9 cellular contexts compared by ENCODE assay signal in the genomic region with DNA sequence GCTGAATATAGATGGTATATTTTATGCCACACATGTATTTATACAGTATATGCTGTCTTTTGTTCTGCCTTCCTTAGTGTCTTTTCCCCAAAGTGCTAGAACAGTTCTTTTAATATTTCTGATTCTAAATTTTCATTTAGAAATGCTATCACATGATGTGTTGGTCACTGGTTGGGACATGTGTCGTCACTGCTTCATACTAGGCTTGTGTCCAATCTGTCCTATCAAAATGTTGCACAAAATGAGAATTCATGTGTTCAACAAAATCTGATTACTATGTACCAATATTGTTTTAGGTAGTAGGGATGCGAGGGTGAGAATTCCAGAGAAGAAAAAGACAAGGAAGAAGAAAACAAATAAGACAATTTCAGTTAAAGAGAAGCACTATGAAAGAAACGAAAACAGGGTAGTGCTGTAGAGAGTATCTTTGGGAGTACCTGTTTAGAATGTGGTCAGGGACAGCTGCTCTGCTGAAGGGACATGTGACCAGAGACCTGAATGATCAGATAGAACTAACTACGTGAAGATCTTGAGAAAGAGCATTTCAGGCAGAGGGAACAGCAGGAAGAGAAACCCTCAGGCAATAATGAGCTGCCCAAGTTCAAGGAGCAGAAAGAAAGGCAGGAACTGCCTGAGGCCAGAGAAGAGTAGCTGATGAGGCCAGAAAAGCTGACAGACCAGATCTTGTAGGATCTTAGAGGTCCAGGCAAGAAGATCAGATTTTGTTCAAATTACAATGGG. TPM values are rescaled to one million over a fixed set of nuclear protein-coding genes. Genes with fewer than 3 reads are reported as not detected.
DNase-seq lines count a peak whose midpoint lies in the region; ATAC-seq and TF ChIP-seq lines count a peak whose summit lies in the region.
"Had no signal": no experiment of that assay in that cellular context is flagged by ENCODE, and none has a peak within 500 bp of the region (broad histone marks: within the 10 kb centered on the region; RNA-seq: fewer than 3 reads in every experiment).

No MANE protein-coding gene starts in this region.

- H3K9me3 ChIP-seq in OCI-LY7 (ENCODE audit: low read length), result peaks cover 8% of the 10 kb centered on the region; the same call in 1 of the 2 replicates
- no peaks in the 10 kb centered on the region for H3K9me3 ChIP-seq in uterus

- H3K36me3 Mint-ChIP-seq in naive B cell, result peaks cover 16 to 24% of the 10 kb centered on the region in 2 donors
- no peaks in the 10 kb centered on the region for H3K36me3 Mint-ChIP-seq in mesothelial cell of epicardium

- no peaks in the 10 kb centered on the region for H4K20me1 ChIP-seq in OCI-LY7 (ENCODE audit: insufficient read depth, low read length)

- H3K36me3 ChIP-seq in OCI-LY7 (ENCODE audit: insufficient read depth, low read length) (peaks cover 25% of the 10 kb centered on the region), uterus (no peaks in the 10 kb centered on the region)

- POLR2A ChIA-PET in OCI-LY7 (lab: Charles Lee), result interaction anchor here (0.6 to 3.0 kb wide), 10 partner anchors 9 to 107 kb away, joined by 3 to 9 read pairs (median 4); a partner anchor contains a TSS

- H3K27ac ChIP-seq in OCI-LY7 (ENCODE audit: low read depth, low read length, poor library complexity, severe bottlenecking), result peak overlapping the region; percentile 96
- H3K27ac ChIP-seq in uterus, result no peak overlapping the region

- H3K27me3 ChIP-seq in uterus, result no peaks in the 10 kb centered on the region

- H3K27ac Mint-ChIP-seq in naive B cell (peak overlapping the region; percentile 91 to 98 (median 97)), mesothelial cell of epicardium (no peak overlapping the region)

- CTCF ChIA-PET in OCI-LY7 (lab: Charles Lee; ENCODE audit: unreplicated experiment), result no interaction called here

- H3K4me1 Mint-ChIP-seq in naive B cell (peaks cover 44 to 66% (median 59%) of the 10 kb centered on the region in 3 donors), mesothelial cell of epicardium (peaks cover 9% of the 10 kb centered on the region)

- H3K79me2 ChIP-seq in OCI-LY7 (ENCODE audit: insufficient read depth, low read depth, low read length), result peaks cover 22% of the 10 kb centered on the region

- TF ChIP-seq POLR2A in uterus (IDR thresholded peaks at IDR 0.05), result no peak

- peaks cover 46% of the 10 kb centered on the region for H3K4me1 ChIP-seq in OCI-LY7 (ENCODE audit: insufficient read depth, low read length, poor library complexity, severe bottlenecking)
- no peaks in the 10 kb centered on the region for H3K4me1 ChIP-seq in uterus

- BruUV-seq in OCI-LY7 (replicated peaks; lab: Mats Ljungman, UMichigan), result no TSS peak

- peaks cover 0 to 14% (median 0%) of the 10 kb centered on the region in 7 donors for H3K9me3 Mint-ChIP-seq in naive B cell
- peaks cover 9% of the 10 kb centered on the region for H3K9me3 Mint-ChIP-seq in mesothelial cell of epicardium

- no peaks in the 10 kb centered on the region for H3K9me2 ChIP-seq in OCI-LY7 (ENCODE audit: insufficient read depth, low read length)

- H3K4me3 ChIP-seq in OCI-LY7 (ENCODE audit: low read depth, low read length, poor library complexity, severe bottlenecking) (peak overlapping the region; percentile 74), uterus (no peak overlapping the region)

- H3K4me2 ChIP-seq in OCI-LY7 (ENCODE audit: low read length), result peak overlapping the region; percentile 88

- TF ChIP-seq CTCF in OCI-LY7 (conservative IDR thresholded peaks at IDR 0.05; ENCODE audit: low read length) (no peak), uterus (IDR thresholded peaks at IDR 0.05) (no peak), mesothelial cell of epicardium (IDR thresholded peaks at IDR 0.05; ENCODE audit: unreplicated experiment) (no peak)

- intact Hi-C loops in OCI-LY7 (cut with micrococcal nuclease; ENCODE audit: unreplicated experiment) (loop anchor here (2.0 to 5.0 kb wide), 2 partner anchors 315 to 454 kb away; a partner anchor contains a TSS), uterus (cut with DNase I; ENCODE audit: low total_unique reads) (no loop called here)

- H2AFZ ChIP-seq in OCI-LY7 (ENCODE audit: low read length), result peak overlapping the region; percentile 85

- DNase-seq in OCI-LY7 (ENCODE audit: low spot score) (peak; percentile 50), naive B cell (peak; percentile 42), NCI-H1694 treated with DMSO at 0.1 percent for 48 hours (lab: John Stamatoyannopoulos, UW) (no peak), uterus (no peak), mesothelial cell of epicardium (ENCODE audit: low spot score in 2 of 2, unreplicated experiment in 2 of 2) (no peak), ecto neural progenitor cell (ENCODE audit: low spot score) (no peak)
- DNase-seq: activated CD8-positive, alpha-beta memory T cell treated with anti-CD3 and anti-CD28 coated beads for 24 hours had no signal

- H3K4me3 Mint-ChIP-seq in naive B cell (peak overlapping the region; percentile 91 to 98 (median 96)), mesothelial cell of epicardium (no peak overlapping the region)

- ATAC-seq in GM19025 (IDR thresholded peaks at IDR 0.05; ENCODE audit: low read depth, unreplicated experiment) (peak; percentile 36), HG02852 (IDR thresholded peaks at IDR 0.05; ENCODE audit: unreplicated experiment) (peak; percentile 44), naive B cell (ENCODE audit: low read depth in 2 of 2) (peak; percentile 23 to 27)

- H3K27me3 Mint-ChIP-seq in naive B cell (no peaks in the 10 kb centered on the region), mesothelial cell of epicardium (ENCODE audit: low read depth) (peaks cover 3% of the 10 kb centered on the region)

RNA-seq across cellular contexts. Expression of a gene that starts 1.4 kb away (rescaled TPM):
- 3.2 and 5.5 TPM in 2 replicates for total RNA-seq in OCI-LY7 (2014; rRNA removed; shearing (Covaris generic))
- 10.4 and 14.2 TPM in 2 replicates for total RNA-seq in OCI-LY7 (2022)
- polyA plus RNA-seq in naive B cell (ENCODE audit: low read depth in 6 of 6), result 10 to 100 TPM; 44.0 to 70.6 (median 53.4) TPM
- total RNA-seq in uterus, result 10 to 100 TPM in 1 of 4 donors, 1 to 10 TPM in 1, under 1 TPM in 2; 0.28 to 22.9 (median 4.5) TPM
- not detected in 3 replicates for total RNA-seq in mesothelial cell of epicardium

RNA-seq across cellular contexts. Expression of a gene that starts 14.0 kb away (rescaled TPM):
- total RNA-seq in OCI-LY7 (2014; rRNA removed; shearing (Covaris generic)), result 44.0 and 45.5 TPM in 2 replicates
- 72.1 and 74.6 TPM in 2 replicates for total RNA-seq in OCI-LY7 (2022)
- 10 to 100 TPM; 34.4 to 54.2 (median 46.2) TPM for polyA plus RNA-seq in naive B cell (ENCODE audit: low read depth in 6 of 6)
- total RNA-seq in uterus, result 10 to 100 TPM; 11.8 to 48.5 (median 43.5) TPM
- 50.0 to 51.5 TPM (median 50.2 TPM) in 3 replicates for total RNA-seq in mesothelial cell of epicardium

Comparison
In these comparisons a context has a peak if more than half of its experiments do, and no peak if none do; other contexts are left out.
1. DNase-seq: peak in OCI-LY7 (single experiment) and naive B cell (single experiment); none in NCI-H1694 treated with DMSO at 0.1 percent for 48 hours (single experiment), uterus (0 of 2), mesothelial cell of epicardium (0 of 2) and ecto neural progenitor cell (single experiment).
2. Peak in every context shown above with its lines, with median percentiles within 50 percentile points of each other: ATAC-seq.